In the genomic region with DNA sequence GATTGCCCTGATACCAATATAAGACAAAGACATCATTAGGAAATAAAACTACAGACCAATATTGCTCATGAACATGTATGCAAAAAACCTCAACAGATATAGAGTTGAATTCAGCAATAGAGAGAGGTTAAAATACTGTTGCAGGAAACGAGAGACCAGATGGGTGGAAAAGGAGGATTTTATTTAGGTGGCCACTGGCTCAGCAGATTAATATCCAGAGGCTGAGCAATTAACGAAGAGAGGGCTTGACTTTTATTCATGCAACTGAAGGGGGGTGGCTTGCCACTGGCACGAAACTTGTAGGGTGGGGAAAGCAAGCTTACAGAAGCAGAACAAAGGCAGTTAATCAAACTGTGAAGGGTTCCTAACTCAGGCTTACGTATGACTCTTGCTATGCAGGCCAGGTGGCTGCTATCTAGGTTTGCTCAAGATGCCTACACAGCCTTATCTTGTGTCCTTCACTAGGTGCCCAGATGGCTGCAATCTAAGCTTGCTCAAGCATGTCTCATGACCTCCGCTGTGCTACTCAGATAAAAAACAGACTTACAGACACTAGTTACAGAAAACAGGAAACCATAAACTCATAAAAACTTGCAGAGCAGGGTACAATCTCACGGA, we compare ENCODE assay signal across 14 cellular contexts.
DNase-seq lines count a peak whose midpoint lies in the region; ATAC-seq, FAIRE-seq and TF ChIP-seq lines count a peak whose summit lies in the region.
"Had no signal": no experiment of that assay in that cellular context is flagged by ENCODE, and none has a peak within 500 bp of the region (broad histone marks: within the 10 kb centered on the region; RNA-seq: fewer than 3 reads in every experiment).

No MANE protein-coding gene starts in this region.

- no peaks in the 10 kb centered on the region for H3K27me3 Mint-ChIP-seq in activated CD4-positive, alpha-beta memory T cell treated with anti-CD3 and anti-CD28 coated beads, Interleukin-2, amount 10 ng/mL, durations not matched to agents 7 days and 5 days
- H3K27me3 Mint-ChIP-seq: CD4-positive, alpha-beta memory T cell had no signal

- H3K36me3 Mint-ChIP-seq in activated CD4-positive, alpha-beta memory T cell treated with anti-CD3 and anti-CD28 coated beads, Interleukin-2, amount 10 ng/mL, durations not matched to agents 7 days and 5 days (ENCODE audit: low read depth): no peaks in the 10 kb centered on the region
- H3K36me3 Mint-ChIP-seq: CD4-positive, alpha-beta memory T cell had no signal

- DNase-seq in H54 (ENCODE audit: insufficient read length, low spot score): no peak
- peak; percentile 43 for DNase-seq in NOMO-1 treated with DMSO at 0.1 percent for 48 hours (lab: John Stamatoyannopoulos, UW; ENCODE audit: unreplicated experiment)
- DNase-seq in epithelial cell of prostate (ENCODE audit: low read depth, low spot score): peak; percentile 55
- DNase-seq in non-pigmented ciliary epithelial cell (ENCODE audit: low read depth): peak; percentile 31
- DNase-seq in activated CD4-positive, alpha-beta memory T cell treated with anti-CD3 and anti-CD28 coated beads, Interleukin-2, amount 10 ng/mL, durations not matched to agents 7 days and 5 days: no peak
- DNase-seq: activated effector memory CD4-positive, alpha-beta T cell treated with anti-CD3 and anti-CD28 coated beads, Interleukin-2, amount 50 U/mL, for 16 hours; caudate nucleus; CD4-positive, alpha-beta memory T cell; NCI-H1092 treated with DMSO at 0.1 percent for 48 hours; NCI-H748 treated with DMSO at 0.1 percent for 48 hours; right cardiac atrium; SW 1271 had no signal

- no peaks in the 10 kb centered on the region for H3K4me1 Mint-ChIP-seq in activated CD4-positive, alpha-beta memory T cell treated with anti-CD3 and anti-CD28 coated beads, Interleukin-2, amount 10 ng/mL, durations not matched to agents 7 days and 5 days
- H3K4me1 Mint-ChIP-seq: CD4-positive, alpha-beta memory T cell had no signal

- H3K27ac Mint-ChIP-seq in activated CD4-positive, alpha-beta memory T cell treated with anti-CD3 and anti-CD28 coated beads, Interleukin-2, amount 10 ng/mL, durations not matched to agents 7 days and 5 days: no peak overlapping the region
- H3K27ac Mint-ChIP-seq: CD4-positive, alpha-beta memory T cell had no signal

- peak; percentile 62 for FAIRE-seq in H54 (lab: Jason Lieb, UNC)

- POLR2A ChIA-PET in activated CD4-positive, alpha-beta memory T cell treated with anti-CD3 and anti-CD28 coated beads, Interleukin-2, amount 10 ng/mL, durations not matched to agents 7 days and 5 days (lab: Charles Lee): no interaction called here

- no peak overlapping the region for H3K4me3 Mint-ChIP-seq in activated CD4-positive, alpha-beta memory T cell treated with anti-CD3 and anti-CD28 coated beads, Interleukin-2, amount 10 ng/mL, durations not matched to agents 7 days and 5 days
- H3K4me3 Mint-ChIP-seq: CD4-positive, alpha-beta memory T cell had no signal

- no peak for ATAC-seq in HG02970 (IDR thresholded peaks at IDR 0.05; ENCODE audit: low FRiP score, unreplicated experiment)
- no peak for ATAC-seq in GM18909 (IDR thresholded peaks at IDR 0.05; ENCODE audit: poor library complexity, unreplicated experiment)
- ATAC-seq: right cardiac atrium had no signal

- H3K9me3 Mint-ChIP-seq in activated CD4-positive, alpha-beta memory T cell treated with anti-CD3 and anti-CD28 coated beads, Interleukin-2, amount 10 ng/mL, durations not matched to agents 7 days and 5 days: peaks cover 2% of the 10 kb centered on the region

- peak overlapping the region; percentile 32 for H3K27ac ChIP-seq in epithelial cell of prostate

- CTCF ChIA-PET in activated CD4-positive, alpha-beta memory T cell treated with anti-CD3 and anti-CD28 coated beads, Interleukin-2, amount 10 ng/mL, durations not matched to agents 7 days and 5 days (lab: Charles Lee): no interaction called here

- no peak for TF ChIP-seq POLR2A in H54 (IDR thresholded peaks at IDR 0.05; ENCODE audit: low read depth, low read length)

Comparison
In these comparisons a context has a peak if more than half of its experiments do, and no peak if none do; other contexts are left out.
1. DNase-seq: peak in NOMO-1 treated with DMSO at 0.1 percent for 48 hours (single experiment), epithelial cell of prostate (single experiment) and non-pigmented ciliary epithelial cell (single experiment); none in H54 (single experiment) and activated CD4-positive, alpha-beta memory T cell treated with anti-CD3 and anti-CD28 coated beads, Interleukin-2, amount 10 ng/mL, durations not matched to agents 7 days and 5 days (single experiment).